In genomic region chr6:26175033-26175427, GRCh38 we compare ENCODE assay signal across 1 cellular context.
TF ChIP-seq lines count a peak whose summit lies in the region.

No MANE protein-coding gene starts in this region.

TF ChIP-seq in HCT116, 20 proteins besides CTCF, POLR2A, EP300 and RAD21:
- no peak; the same call in 1 of the 2 replicates for TF ChIP-seq ELF1 (IDR thresholded peaks at IDR 0.05; ENCODE audit: borderline replicate concordance, low read depth)
- TF ChIP-seq SRF (IDR thresholded peaks at IDR 0.05; ENCODE audit: low read depth) = no peak
- TF ChIP-seq ZFX (IDR thresholded peaks at IDR 0.05) = no peak
- TF ChIP-seq CBX3 (IDR thresholded peaks at IDR 0.05; ENCODE audit: low read depth) = no peak
- TF ChIP-seq REST (IDR thresholded peaks at IDR 0.05; ENCODE audit: low read depth) = no peak
- TF ChIP-seq EZH2phosphoT487 (IDR thresholded peaks at IDR 0.05; ENCODE audit: borderline replicate concordance) = no peak
- no peak for TF ChIP-seq YY1 (IDR thresholded peaks at IDR 0.05; ENCODE audit: extremely low read depth, insufficient replicate concordance, low read depth, low read length)
- no peak for TF ChIP-seq SP1 (IDR thresholded peaks at IDR 0.05; ENCODE audit: low read depth)
- no peak for TF ChIP-seq POLR2AphosphoS5 (IDR thresholded peaks at IDR 0.05; ENCODE audit: low read depth, low read length)
- no peak for TF ChIP-seq SIN3A (IDR thresholded peaks at IDR 0.05; ENCODE audit: low read depth)
- TF ChIP-seq EZH2 (IDR thresholded peaks at IDR 0.05) = no peak
- TF ChIP-seq EGR1 (IDR thresholded peaks at IDR 0.05; ENCODE audit: low read depth) = no peak
- TF ChIP-seq TCF7L2 (IDR thresholded peaks at IDR 0.05; ENCODE audit: borderline replicate concordance, extremely low read depth, insufficient read depth, insufficient read length) = no peak
TF ChIP-seq in HCT116: peak in this region for 0.
